19 cellular contexts compared by ENCODE assay signal in genomic region chr20:36826556-36827244, GRCh38. TPM values are rescaled to one million over a fixed set of nuclear protein-coding genes. Genes with fewer than 3 reads are reported as not detected.
"Had no signal": no experiment of that assay in that cellular context is flagged by ENCODE, and none has a peak within 500 bp of the region (broad histone marks: within the 10 kb centered on the region; RNA-seq: fewer than 3 reads in every experiment).

No MANE protein-coding gene starts in this region.

- DNase-seq: activated B cell treated with CpG ODN at 0.5 μM for 24 hours; activated CD4-positive, alpha-beta T cell treated with anti-CD3 and anti-CD28 coated beads, Interleukin-2, amount 50 U/mL, for 1 hour; activated gamma-delta T cell treated with Interleukin-2 at 50 U/mL for 16 hours; activated T-cell treated with anti-CD3 and anti-CD28 coated beads, Interleukin-2, amount 50 U/mL, for 48 hours; cortex of kidney; effector memory CD4-positive, alpha-beta T cell; erythroblast; hippocampal formation; midbrain; naive thymus-derived CD8-positive, alpha-beta T cell; spleen; stimulated activated CD4-positive, alpha-beta T cell treated with anti-CD3 and anti-CD28 coated beads, Interleukin-1b, Interleukin-23, amount 100 ng/mL, for 48 hours; stimulated activated naive CD4-positive, alpha-beta T cell treated with Interleukin-2 at 50 U/mL for 16 hours; T-helper 17 cell had no signal

- H3K27me3 Mint-ChIP-seq: activated B cell treated with CpG ODN at 0.5 μM for 24 hours; naive thymus-derived CD8-positive, alpha-beta T cell; progenitor cell of endocrine pancreas; T-helper 17 cell had no signal

- H3K4me1 Mint-ChIP-seq: T-helper 17 cell had no signal

- ATAC-seq: naive thymus-derived CD8-positive, alpha-beta T cell; sciatic nerve; SK-N-SH treated with all-trans-retinoic acid at 6 μM for 48 hours; T-helper 17 cell had no signal

- H3K4me3 Mint-ChIP-seq: activated B cell treated with CpG ODN at 0.5 μM for 24 hours; naive thymus-derived CD8-positive, alpha-beta T cell; T-helper 17 cell had no signal

- H3K4me3 ChIP-seq: spleen had no signal

- H3K27ac Mint-ChIP-seq: T-helper 17 cell had no signal

- H3K9me3 Mint-ChIP-seq: activated B cell treated with CpG ODN at 0.5 μM for 24 hours; naive thymus-derived CD8-positive, alpha-beta T cell had no signal

RNA-seq across cellular contexts. Expression of gene TLDC2, which starts 49.2 kb away (rescaled TPM):
- total RNA-seq: activated B cell treated with CpG ODN at 0.5 μM for 24 hours; glomerular endothelial cell; naive thymus-derived CD8-positive, alpha-beta T cell; spleen; T-helper 17 cell; temporal lobe had no signal
